Comparison of ENCODE assay signal across 1 cellular context in the genomic region with DNA sequence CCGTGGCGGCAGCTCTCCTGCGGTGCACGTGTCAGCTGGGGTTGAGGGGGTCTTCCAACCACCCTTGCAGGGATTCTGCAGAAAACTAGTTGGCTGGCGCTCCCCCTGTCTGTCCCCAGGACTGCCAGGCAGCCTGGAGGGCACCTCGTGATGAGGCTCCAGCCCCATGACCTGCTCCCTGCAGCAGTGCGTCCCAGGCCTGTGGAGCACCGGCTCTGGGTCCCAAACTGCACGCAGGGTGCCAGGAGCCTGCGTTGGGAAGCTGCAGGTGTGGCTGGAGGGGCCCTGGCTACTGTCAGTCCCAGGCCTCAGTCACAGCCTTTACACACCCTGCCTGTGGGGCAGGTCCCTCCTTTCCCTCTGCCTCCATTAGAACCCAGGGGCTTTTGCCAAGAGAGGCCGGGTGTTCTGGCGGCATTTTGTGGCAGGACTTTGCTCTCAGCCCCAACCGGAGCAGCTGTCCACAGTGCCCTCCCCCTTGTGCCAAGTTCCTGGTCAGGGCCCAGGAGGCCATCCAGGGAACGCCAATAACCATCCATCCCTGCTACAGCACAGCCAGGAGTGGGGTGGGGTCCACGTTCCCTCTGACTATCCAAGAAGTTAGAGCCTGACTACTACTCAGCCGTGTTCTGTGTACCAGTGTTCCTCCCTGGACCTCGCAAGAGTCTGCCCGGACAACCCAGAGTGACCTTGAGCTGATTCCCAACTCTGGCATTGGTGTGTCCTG.
TF ChIP-seq lines count a peak whose summit lies in the region.

No MANE protein-coding gene starts in this region.

TF ChIP-seq in liver, 16 proteins besides CTCF, POLR2A, EP300 and RAD21 (continued from another document):
- TF ChIP-seq, protein P1, sequence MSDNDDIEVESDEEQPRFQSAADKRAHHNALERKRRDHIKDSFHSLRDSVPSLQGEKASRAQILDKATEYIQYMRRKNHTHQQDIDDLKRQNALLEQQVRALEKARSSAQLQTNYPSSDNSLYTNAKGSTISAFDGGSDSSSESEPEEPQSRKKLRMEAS (IDR thresholded peaks at IDR 0.05), result no peak
- TF ChIP-seq, protein P2, sequence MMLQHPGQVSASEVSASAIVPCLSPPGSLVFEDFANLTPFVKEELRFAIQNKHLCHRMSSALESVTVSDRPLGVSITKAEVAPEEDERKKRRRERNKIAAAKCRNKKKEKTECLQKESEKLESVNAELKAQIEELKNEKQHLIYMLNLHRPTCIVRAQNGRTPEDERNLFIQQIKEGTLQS (IDR thresholded peaks at IDR 0.05), result no peak
- TF ChIP-seq RXRA (IDR thresholded peaks at IDR 0.05) (peak; percentile 55 to 76), SP1 (IDR thresholded peaks at IDR 0.05) (peak; percentile 87), JUND (IDR thresholded peaks at IDR 0.05) (no peak), GABPA (IDR thresholded peaks at IDR 0.05 in 1 of 2, conservative IDR thresholded peaks at IDR 0.05 in 1 of 2) (no peak), NR2F2 (IDR thresholded peaks at IDR 0.05) (peak; percentile 6), TAF1 (conservative IDR thresholded peaks at IDR 0.05) (no peak), HNF4A (conservative IDR thresholded peaks at IDR 0.05) (peak; percentile 91 to 93), FOXA1 (IDR thresholded peaks at IDR 0.05) (no peak)
- TF ChIP-seq, protein P3, sequence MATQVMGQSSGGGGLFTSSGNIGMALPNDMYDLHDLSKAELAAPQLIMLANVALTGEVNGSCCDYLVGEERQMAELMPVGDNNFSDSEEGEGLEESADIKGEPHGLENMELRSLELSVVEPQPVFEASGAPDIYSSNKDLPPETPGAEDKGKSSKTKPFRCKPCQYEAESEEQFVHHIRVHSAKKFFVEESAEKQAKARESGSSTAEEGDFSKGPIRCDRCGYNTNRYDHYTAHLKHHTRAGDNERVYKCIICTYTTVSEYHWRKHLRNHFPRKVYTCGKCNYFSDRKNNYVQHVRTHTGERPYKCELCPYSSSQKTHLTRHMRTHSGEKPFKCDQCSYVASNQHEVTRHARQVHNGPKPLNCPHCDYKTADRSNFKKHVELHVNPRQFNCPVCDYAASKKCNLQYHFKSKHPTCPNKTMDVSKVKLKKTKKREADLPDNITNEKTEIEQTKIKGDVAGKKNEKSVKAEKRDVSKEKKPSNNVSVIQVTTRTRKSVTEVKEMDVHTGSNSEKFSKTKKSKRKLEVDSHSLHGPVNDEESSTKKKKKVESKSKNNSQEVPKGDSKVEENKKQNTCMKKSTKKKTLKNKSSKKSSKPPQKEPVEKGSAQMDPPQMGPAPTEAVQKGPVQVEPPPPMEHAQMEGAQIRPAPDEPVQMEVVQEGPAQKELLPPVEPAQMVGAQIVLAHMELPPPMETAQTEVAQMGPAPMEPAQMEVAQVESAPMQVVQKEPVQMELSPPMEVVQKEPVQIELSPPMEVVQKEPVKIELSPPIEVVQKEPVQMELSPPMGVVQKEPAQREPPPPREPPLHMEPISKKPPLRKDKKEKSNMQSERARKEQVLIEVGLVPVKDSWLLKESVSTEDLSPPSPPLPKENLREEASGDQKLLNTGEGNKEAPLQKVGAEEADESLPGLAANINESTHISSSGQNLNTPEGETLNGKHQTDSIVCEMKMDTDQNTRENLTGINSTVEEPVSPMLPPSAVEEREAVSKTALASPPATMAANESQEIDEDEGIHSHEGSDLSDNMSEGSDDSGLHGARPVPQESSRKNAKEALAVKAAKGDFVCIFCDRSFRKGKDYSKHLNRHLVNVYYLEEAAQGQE (IDR thresholded peaks at IDR 0.05), result peak; percentile 56
